In the genomic region with DNA sequence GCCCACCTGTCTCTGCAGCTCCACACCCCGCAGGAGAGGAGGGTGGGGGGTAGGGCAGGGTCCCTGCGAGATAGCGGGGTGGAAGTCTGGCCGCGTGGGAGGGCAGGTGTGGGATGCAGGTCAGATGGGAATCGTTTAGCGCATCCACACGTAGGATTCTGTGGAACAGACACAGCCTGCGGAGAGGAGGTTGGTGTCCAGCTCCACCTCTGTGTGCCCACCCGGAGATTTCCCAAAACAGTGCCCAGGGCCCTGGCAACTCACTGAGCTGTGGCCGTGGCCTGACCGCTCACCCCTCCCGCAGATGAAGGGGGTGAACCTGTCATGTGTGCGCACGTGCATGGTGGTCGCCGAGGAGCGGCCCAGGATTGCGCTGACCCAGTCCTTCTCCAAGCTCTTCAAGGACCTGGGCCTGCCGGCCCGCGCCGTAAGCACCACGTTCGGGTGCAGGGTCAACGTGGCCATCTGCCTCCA, we compare ENCODE assay signal across 26 cellular contexts. TPM values are rescaled to one million over a fixed set of nuclear protein-coding genes. Genes with fewer than 3 reads are reported as not detected.
A peak's percentile ranks its signal among the peaks of the same experiment; 100 is the strongest.
DNase-seq lines count a peak whose midpoint lies in the region; ATAC-seq lines count a peak whose summit lies in the region.
"Had no signal": no experiment of that assay in that cellular context is flagged by ENCODE, and none has a peak within 500 bp of the region (broad histone marks: within the 10 kb centered on the region; RNA-seq: fewer than 3 reads in every experiment).

No MANE protein-coding gene starts in this region.

- H3K4me3 ChIP-seq in neuronal stem cell (ENCODE audit: low read length in 2 of 2) (no peak overlapping the region), GM23248 (no peak overlapping the region)
- H3K4me3 ChIP-seq: GM23338, left lung, mucosa of descending colon, SJSA1 had no signal

- H3K4ac ChIP-seq in neuronal stem cell (ENCODE audit: low read length), result no peak overlapping the region

- POLR2A ChIA-PET in activated CD4-positive, alpha-beta memory T cell treated with anti-CD3 and anti-CD28 coated beads, Interleukin-2, amount 10 ng/mL, durations not matched to agents 7 days and 5 days (lab: Charles Lee), result interaction anchor here (1.1 to 4.5 kb wide), 3 partner anchors 62 to 100 kb away, joined by 3 to 52 read pairs (median 24); partner anchors contain the start of genes DIP2A and PRMT2
- POLR2A ChIA-PET in activated CD4-positive, alpha-beta memory T cell treated with anti-CD3 and anti-CD28 coated beads for 36 hours (lab: Charles Lee), result interaction anchor here (0.7 to 1.3 kb wide), 2 partner anchors 76 to 78 kb away, joined by 3 to 6 read pairs; partner anchors contain the start of gene PRMT2

- H3K79me2 ChIP-seq in GM23248 (ENCODE audit: insufficient read depth), result no peaks in the 10 kb centered on the region

- H3F3A ChIP-seq in GM23248 (ENCODE audit: insufficient read depth), result no peaks in the 10 kb centered on the region

- WGBS in neuronal stem cell (ENCODE audit: extremely low coverage in 2 of 2, insufficient read length in 2 of 2, insufficient replicate concordance in 1 of 2), 2 donors, result no CpG with 5 or more reads among the region's 26 CpGs
- WGBS in GM23248 (ENCODE audit: low coverage in 1 of 2, low lambda C conversion rate in 2 of 2, missing lambda C conversion rate in 2 of 2), 2 experiments, result 94 to 98% methylated on average over 19 to 26 of the region's 26 CpGs

- H2AK5ac ChIP-seq in neuronal stem cell (ENCODE audit: low read depth, low read length), result no peak overlapping the region

- no peaks in the 10 kb centered on the region for H4K20me1 ChIP-seq in GM23248 (ENCODE audit: insufficient read depth)

- H3K79me1 ChIP-seq in neuronal stem cell (ENCODE audit: low read depth, low read length), result no peaks in the 10 kb centered on the region

- no peak overlapping the region for H3K27ac ChIP-seq in neuronal stem cell (replicated peaks; ENCODE audit: low read length)
- no peak overlapping the region for H3K27ac ChIP-seq in GM23248
- H3K27ac ChIP-seq: brain microvascular endothelial cell, foreskin keratinocyte, KMS-11, left lung, SJSA1 had no signal

- in situ Hi-C loops in GM23248 (cut with MboI), result no loop called here

- no peak for ATAC-seq in GM18870 (IDR thresholded peaks at IDR 0.05; ENCODE audit: unreplicated experiment)
- ATAC-seq: foreskin keratinocyte, left lung, mucosa of descending colon had no signal

- no peak overlapping the region for H2BK5ac ChIP-seq in neuronal stem cell (ENCODE audit: low read length)

- H3K9me2 ChIP-seq in GM23248 (ENCODE audit: insufficient read depth), result no peaks in the 10 kb centered on the region

- H3K9me3 Mint-ChIP-seq in activated CD4-positive, alpha-beta memory T cell treated with anti-CD3 and anti-CD28 coated beads, Interleukin-2, amount 10 ng/mL, durations not matched to agents 7 days and 5 days, result no peaks in the 10 kb centered on the region
- H3K9me3 Mint-ChIP-seq in activated CD4-positive, alpha-beta memory T cell treated with anti-CD3 and anti-CD28 coated beads for 36 hours, result no peaks in the 10 kb centered on the region
- H3K9me3 Mint-ChIP-seq: GM23338, neural crest cell, type B pancreatic cell had no signal

- H4K8ac ChIP-seq in neuronal stem cell (ENCODE audit: low read depth, low read length), result no peak overlapping the region

- intact Hi-C loops in activated CD4-positive, alpha-beta memory T cell treated with anti-CD3 and anti-CD28 coated beads for 36 hours (cut with micrococcal nuclease), result no loop called here

- H3K23ac ChIP-seq in neuronal stem cell (ENCODE audit: low read depth, low read length, poor library complexity), result peak overlapping the region; percentile 75

- no peak overlapping the region for H3K27ac Mint-ChIP-seq in activated CD4-positive, alpha-beta memory T cell treated with anti-CD3 and anti-CD28 coated beads, Interleukin-2, amount 10 ng/mL, durations not matched to agents 7 days and 5 days
- no peak overlapping the region for H3K27ac Mint-ChIP-seq in activated CD4-positive, alpha-beta memory T cell treated with anti-CD3 and anti-CD28 coated beads for 36 hours
- H3K27ac Mint-ChIP-seq: GM23338, progenitor cell of endocrine pancreas, type B pancreatic cell had no signal

- no peaks in the 10 kb centered on the region for H3K9me3 ChIP-seq in neuronal stem cell (replicated peaks in 1 of 2; ENCODE audit: control insufficient read depth in 2 of 2, insufficient read depth in 1 of 2, low read depth in 1 of 2, low read length in 2 of 2)
- H3K9me3 ChIP-seq in GM23248 (ENCODE audit: low read depth), result no peaks in the 10 kb centered on the region
- H3K9me3 ChIP-seq: left lung, mucosa of descending colon, SJSA1 had no signal

- H3K9ac ChIP-seq in neuronal stem cell (ENCODE audit: low read depth, low read length, poor library complexity), result peak overlapping the region; percentile 10
- no peak overlapping the region for H3K9ac ChIP-seq in GM23248
- H3K9ac ChIP-seq: KMS-11 had no signal

- CTCF ChIA-PET in activated CD4-positive, alpha-beta memory T cell treated with anti-CD3 and anti-CD28 coated beads, Interleukin-2, amount 10 ng/mL, durations not matched to agents 7 days and 5 days (lab: Charles Lee), result interaction anchor here (1.9 kb wide), 1 partner anchor 415 kb away, joined by 6 read pairs; no protein-coding TSS in a partner anchor
- CTCF ChIA-PET in activated CD4-positive, alpha-beta memory T cell treated with anti-CD3 and anti-CD28 coated beads for 36 hours (lab: Charles Lee), result interaction anchor here (1.1 kb wide), 1 partner anchor 98 kb away, joined by 3 read pairs; no protein-coding TSS in a partner anchor

- no peak overlapping the region for H3K14ac ChIP-seq in neuronal stem cell (ENCODE audit: low read length)

- H3K4me2 ChIP-seq in neuronal stem cell (ENCODE audit: insufficient read depth, low read length, poor library complexity, severe bottlenecking) (no peak overlapping the region), GM23248 (ENCODE audit: unreplicated experiment) (no peak overlapping the region)
- H3K4me2 ChIP-seq: GM23338, KMS-11 had no signal

- DNase-seq in activated CD4-positive, alpha-beta memory T cell treated with anti-CD3 and anti-CD28 coated beads, Interleukin-2, amount 10 ng/mL, durations not matched to agents 7 days and 5 days, result peak; percentile 11
- DNase-seq in activated CD4-positive, alpha-beta memory T cell treated with anti-CD3 and anti-CD28 coated beads for 36 hours, result no peak
- DNase-seq in D341Med (ENCODE audit: low spot score) (peak; percentile 26), ecto neural progenitor cell (ENCODE audit: low spot score) (peak; percentile 35), neuronal stem cell (ENCODE audit: low spot score) (no peak), NOMO-1 (lab: John Stamatoyannopoulos, UW; ENCODE audit: unreplicated experiment in 2 of 2) (no peak), GM23248 (no peak)
- DNase-seq: 8988T; activated CD4-positive, alpha-beta T cell treated with anti-CD3 and anti-CD28 coated beads for 1 hour; activated gamma-delta T cell; brain microvascular endothelial cell; effector memory CD4-positive, alpha-beta T cell; foreskin keratinocyte; GF-D8; left lung; mucosa of descending colon; NCI-H510A; T-helper 1 cell had no signal

- no peak overlapping the region for H4K91ac ChIP-seq in neuronal stem cell (ENCODE audit: low read depth, low read length, poor library complexity)

- H3K18ac ChIP-seq in neuronal stem cell (ENCODE audit: low read length), result no peak overlapping the region

- H3K4me1 ChIP-seq in neuronal stem cell (ENCODE audit: control insufficient read depth in 2 of 2, insufficient read depth in 1 of 2, low read depth in 1 of 2, low read length in 2 of 2) (peaks cover 0 to 9% of the 10 kb centered on the region in 2 donors), GM23248 (ENCODE audit: insufficient read depth) (no peaks in the 10 kb centered on the region)
- H3K4me1 ChIP-seq: foreskin keratinocyte, left lung, SJSA1 had no signal

- H2BK120ac ChIP-seq in neuronal stem cell (ENCODE audit: low read depth, low read length), result no peak overlapping the region

- H3K36me3 ChIP-seq in neuronal stem cell (replicated peaks in 1 of 2; ENCODE audit: control insufficient read depth in 2 of 2, insufficient read depth in 2 of 2, low read length in 2 of 2) (peaks cover 49 to 94% of the 10 kb centered on the region in 2 donors), GM23248 (ENCODE audit: low read depth) (peaks cover 12% of the 10 kb centered on the region; the same call in 1 of the 2 replicates)

- H3K27me3 Mint-ChIP-seq in activated CD4-positive, alpha-beta memory T cell treated with anti-CD3 and anti-CD28 coated beads, Interleukin-2, amount 10 ng/mL, durations not matched to agents 7 days and 5 days, result no peaks in the 10 kb centered on the region
- no peaks in the 10 kb centered on the region for H3K27me3 Mint-ChIP-seq in activated CD4-positive, alpha-beta memory T cell treated with anti-CD3 and anti-CD28 coated beads for 36 hours
- H3K27me3 Mint-ChIP-seq: progenitor cell of endocrine pancreas, type B pancreatic cell had no signal

- H3K27me3 ChIP-seq in neuronal stem cell (ENCODE audit: control insufficient read depth in 3 of 3, insufficient read depth in 3 of 3, low read depth in 1 of 3, low read length in 3 of 3) (no peaks in the 10 kb centered on the region), GM23248 (replicated peaks; ENCODE audit: insufficient read depth) (no peaks in the 10 kb centered on the region)
- H3K27me3 ChIP-seq: brain microvascular endothelial cell, foreskin keratinocyte, left lung, SJSA1 had no signal

- H2BK15ac ChIP-seq in neuronal stem cell (ENCODE audit: low read length), result no peak overlapping the region

- H2AFZ ChIP-seq in neuronal stem cell (ENCODE audit: low read length) (no peak overlapping the region), GM23248 (no peak overlapping the region)
- H2AFZ ChIP-seq: GM23338 had no signal

- H3K4me1 Mint-ChIP-seq in activated CD4-positive, alpha-beta memory T cell treated with anti-CD3 and anti-CD28 coated beads, Interleukin-2, amount 10 ng/mL, durations not matched to agents 7 days and 5 days, result peaks cover 37% of the 10 kb centered on the region
- H3K4me1 Mint-ChIP-seq in activated CD4-positive, alpha-beta memory T cell treated with anti-CD3 and anti-CD28 coated beads for 36 hours (ENCODE audit: low read depth), result peaks cover 41% of the 10 kb centered on the region
- H3K4me1 Mint-ChIP-seq: GM23338 had no signal

- peaks cover 64% of the 10 kb centered on the region for H3K36me3 Mint-ChIP-seq in activated CD4-positive, alpha-beta memory T cell treated with anti-CD3 and anti-CD28 coated beads, Interleukin-2, amount 10 ng/mL, durations not matched to agents 7 days and 5 days (ENCODE audit: low read depth)
- H3K36me3 Mint-ChIP-seq in activated CD4-positive, alpha-beta memory T cell treated with anti-CD3 and anti-CD28 coated beads for 36 hours, result peaks cover 41% of the 10 kb centered on the region

- no peak overlapping the region for H2BK12ac ChIP-seq in neuronal stem cell (ENCODE audit: low read length)

- no peak overlapping the region for H3K4me3 Mint-ChIP-seq in activated CD4-positive, alpha-beta memory T cell treated with anti-CD3 and anti-CD28 coated beads, Interleukin-2, amount 10 ng/mL, durations not matched to agents 7 days and 5 days
- H3K4me3 Mint-ChIP-seq in activated CD4-positive, alpha-beta memory T cell treated with anti-CD3 and anti-CD28 coated beads for 36 hours, result no peak overlapping the region
- H3K4me3 Mint-ChIP-seq: GM23338, neural crest cell, type B pancreatic cell had no signal

RNA-seq across cellular contexts. Expression of gene S100B, which starts 46.9 kb away (rescaled TPM):
- not detected for total RNA-seq in activated CD4-positive, alpha-beta memory T cell treated with anti-CD3 and anti-CD28 coated beads, Interleukin-2, amount 10 ng/mL, durations not matched to agents 7 days and 5 days
- not detected for total RNA-seq in activated CD4-positive, alpha-beta memory T cell treated with anti-CD3 and anti-CD28 coated beads for 36 hours
- 1.1 TPM for polyA plus RNA-seq in neuronal stem cell (2013, experiment 1 of 2)
- 0.96 TPM for polyA plus RNA-seq in neuronal stem cell (2013, experiment 2 of 2)
- total RNA-seq in GM23248 (2014; rRNA removed; shearing (Covaris generic)), result not detected in 2 replicates
- polyA plus RNA-seq in GM23248 (2016; fragmentation: Nextera tagmentation; extraction: Ambion mirVana), result not detected in 2 replicates
- total RNA-seq: foreskin keratinocyte, HT1080, progenitor cell of endocrine pancreas, SJSA1 had no signal

Comparison
In these comparisons a context has a peak if more than half of its experiments do, and no peak if none do; other contexts are left out.
1. DNase-seq: peak in activated CD4-positive, alpha-beta memory T cell treated with anti-CD3 and anti-CD28 coated beads, Interleukin-2, amount 10 ng/mL, durations not matched to agents 7 days and 5 days (single experiment), D341Med (single experiment) and ecto neural progenitor cell (single experiment); none in activated CD4-positive, alpha-beta memory T cell treated with anti-CD3 and anti-CD28 coated beads for 36 hours (single experiment), neuronal stem cell (single experiment), NOMO-1 (0 of 2) and GM23248 (single experiment).